9 cellular contexts compared by ENCODE assay signal in genomic region chr14:50037837-50038236, GRCh38.
DNase-seq lines count a peak whose midpoint lies in the region; ATAC-seq and TF ChIP-seq lines count a peak whose summit lies in the region.
"Had no signal": no experiment of that assay in that cellular context is flagged by ENCODE, and none has a peak within 500 bp of the region (broad histone marks: within the 10 kb centered on the region; RNA-seq: fewer than 3 reads in every experiment).

No MANE protein-coding gene starts in this region.

- peak overlapping the region; percentile 98 for H3K27ac Mint-ChIP-seq in activated T-helper 1 cell treated with anti-CD3 and anti-CD28 coated beads, Interleukin-12 subunit alpha, Interleukin-12 subunit beta, Interleukin-2, Interleukin-4 antibody, amounts not matched to agents 30 ng/mL and 10 ng/mL and 1 ng/mL, durations not matched to agents 14 hours and 24 hours and 36 hours

- intact Hi-C loops in activated T-helper 1 cell treated with anti-CD3 and anti-CD28 coated beads, Interleukin-12 subunit alpha, Interleukin-12 subunit beta, Interleukin-2, Interleukin-4 antibody, amounts not matched to agents 30 ng/mL and 10 ng/mL and 1 ng/mL, durations not matched to agents 14 hours and 24 hours and 36 hours (cut with micrococcal nuclease) = loop anchor here (1.0 kb wide), 14 partner anchors 17 to 484 kb away; no protein-coding TSS in a partner anchor
- intact Hi-C loops in gastrocnemius medialis (cut with DNase I; ENCODE audit: low total_unique reads) = no loop called here

- no peak for TF ChIP-seq POLR2A in gastrocnemius medialis (IDR thresholded peaks at IDR 0.05)

- in situ Hi-C loops in gastrocnemius medialis (cut with MboI; ENCODE audit: low sequenced_read_pairs in 4 of 4) = no loop called here

- H3K27ac ChIP-seq in AG04450 (ENCODE audit: low read depth, low read length) (peak overlapping the region; percentile 63), gastrocnemius medialis (peak overlapping the region in 2 of 4 donors; percentile 8 to 22)

- H3K27me3 ChIP-seq in AG04450 (ENCODE audit: control insufficient read depth, insufficient read depth, low read length) = no peaks in the 10 kb centered on the region
- H3K27me3 ChIP-seq in gastrocnemius medialis = no peaks in the 10 kb centered on the region

- no peaks in the 10 kb centered on the region for H3K9me3 Mint-ChIP-seq in activated T-helper 1 cell treated with anti-CD3 and anti-CD28 coated beads, Interleukin-12 subunit alpha, Interleukin-12 subunit beta, Interleukin-2, Interleukin-4 antibody, amounts not matched to agents 30 ng/mL and 10 ng/mL and 1 ng/mL, durations not matched to agents 14 hours and 24 hours and 36 hours

- H3K27me3 Mint-ChIP-seq in activated T-helper 1 cell treated with anti-CD3 and anti-CD28 coated beads, Interleukin-12 subunit alpha, Interleukin-12 subunit beta, Interleukin-2, Interleukin-4 antibody, amounts not matched to agents 30 ng/mL and 10 ng/mL and 1 ng/mL, durations not matched to agents 14 hours and 24 hours and 36 hours (ENCODE audit: insufficient read depth) = no peaks in the 10 kb centered on the region

- H3K4me3 Mint-ChIP-seq in activated T-helper 1 cell treated with anti-CD3 and anti-CD28 coated beads, Interleukin-12 subunit alpha, Interleukin-12 subunit beta, Interleukin-2, Interleukin-4 antibody, amounts not matched to agents 30 ng/mL and 10 ng/mL and 1 ng/mL, durations not matched to agents 14 hours and 24 hours and 36 hours = peak overlapping the region; percentile 12

- peaks cover 84% of the 10 kb centered on the region for H3K4me1 Mint-ChIP-seq in activated T-helper 1 cell treated with anti-CD3 and anti-CD28 coated beads, Interleukin-12 subunit alpha, Interleukin-12 subunit beta, Interleukin-2, Interleukin-4 antibody, amounts not matched to agents 30 ng/mL and 10 ng/mL and 1 ng/mL, durations not matched to agents 14 hours and 24 hours and 36 hours (ENCODE audit: low read depth)

- H3K4me3 ChIP-seq in AG04450 (ENCODE audit: low read depth, low read length) (no peak overlapping the region), gastrocnemius medialis (no peak overlapping the region)

- TF ChIP-seq CTCF in AG04450 (IDR thresholded peaks at IDR 0.05; ENCODE audit: low read depth, low read length) (no peak), gastrocnemius medialis (IDR thresholded peaks at IDR 0.05 in 4 of 5, conservative IDR thresholded peaks at IDR 0.05 in 1 of 5) (no peak)

- peaks cover 0 to 14% of the 10 kb centered on the region in 2 donors for H3K4me1 ChIP-seq in gastrocnemius medialis

- POLR2A ChIA-PET in AG04450 (lab: Yijun Ruan, JAX) = interaction anchor here (0.6 to 2.1 kb wide), 3 partner anchors 14 to 176 kb away, joined by 4 to 8 read pairs (median 8); no protein-coding TSS in a partner anchor

- peaks cover 7% of the 10 kb centered on the region; the same call in 1 of the 2 replicates for H3K9me3 ChIP-seq in AG04450 (ENCODE audit: control insufficient read depth, insufficient read depth, low read length)
- no peaks in the 10 kb centered on the region for H3K9me3 ChIP-seq in gastrocnemius medialis

- peaks cover 22% of the 10 kb centered on the region for H3K36me3 Mint-ChIP-seq in activated T-helper 1 cell treated with anti-CD3 and anti-CD28 coated beads, Interleukin-12 subunit alpha, Interleukin-12 subunit beta, Interleukin-2, Interleukin-4 antibody, amounts not matched to agents 30 ng/mL and 10 ng/mL and 1 ng/mL, durations not matched to agents 14 hours and 24 hours and 36 hours (ENCODE audit: low read depth)

- no peak for DNase-seq in AG04450 (ENCODE audit: low read depth, low spot score)
- no peak for DNase-seq in activated T-helper 1 cell treated with anti-CD3 and anti-CD28 coated beads, Interleukin-12 subunit alpha, Interleukin-12 subunit beta, Interleukin-2, Interleukin-4 antibody, amounts not matched to agents 30 ng/mL and 10 ng/mL and 1 ng/mL, durations not matched to agents 14 hours and 24 hours and 36 hours (ENCODE audit: low spot score)
- peak; percentile 57 for DNase-seq in mucosa of gallbladder (ENCODE audit: low spot score)
- DNase-seq in COLO668 (lab: John Stamatoyannopoulos, UW; ENCODE audit: unreplicated experiment) = no peak
- DNase-seq in NCI-H1930 (lab: John Stamatoyannopoulos, UW) = no peak
- no peak for DNase-seq in NCI-H2227 (lab: John Stamatoyannopoulos, UW; ENCODE audit: unreplicated experiment)
- no peak for DNase-seq in gastrocnemius medialis
- DNase-seq: DND-41 had no signal

- CTCF ChIA-PET in AG04450 (lab: Charles Lee) = interaction anchor here (0.7 to 1.6 kb wide), 3 partner anchors 23 to 271 kb away, joined by 4 to 7 read pairs (median 5); no protein-coding TSS in a partner anchor

- no peaks in the 10 kb centered on the region for H3K36me3 ChIP-seq in gastrocnemius medialis

- ATAC-seq in GM18907 (IDR thresholded peaks at IDR 0.05; ENCODE audit: unreplicated experiment) = peak; percentile 10
- ATAC-seq in gastrocnemius medialis = no peak
